8 cellular contexts compared by ENCODE assay signal in genomic region chr11:2533642-2534115, GRCh38.
A peak's percentile ranks its signal among the peaks of the same experiment; 100 is the strongest.
DNase-seq lines count a peak whose midpoint lies in the region; ATAC-seq and TF ChIP-seq lines count a peak whose summit lies in the region.

No MANE protein-coding gene starts in this region.

- no peak overlapping the region; the same call in 1 of the 2 replicates for H2AFZ ChIP-seq in DND-41 (ENCODE audit: low read depth, low read length)

- H3K4me2 ChIP-seq in DND-41 (ENCODE audit: insufficient read depth, low read length): no peak overlapping the region

- H4K20me1 ChIP-seq in DND-41 (ENCODE audit: insufficient read depth, low read length): peaks cover 3% of the 10 kb centered on the region; the same call in 1 of the 2 replicates

- H3K4me3 Mint-ChIP-seq in activated T-cell treated with anti-CD3 and anti-CD28 coated beads, Interleukin-2, amount 50 U/mL, for 72 hours: peak overlapping the region; percentile 1 to 40

- H3K9ac ChIP-seq in DND-41 (ENCODE audit: low read depth, low read length): no peak overlapping the region

- H3K27me3 ChIP-seq in DND-41 (ENCODE audit: insufficient read depth, low read length, poor library complexity): peaks cover 2% of the 10 kb centered on the region
- H3K27me3 ChIP-seq in psoas muscle (ENCODE audit: insufficient read depth in 3 of 3, low read length in 2 of 3): peaks cover 0 to 4% (median 0%) of the 10 kb centered on the region in 3 donors

- no peak overlapping the region for H3K27ac Mint-ChIP-seq in activated T-cell treated with anti-CD3 and anti-CD28 coated beads, Interleukin-2, amount 50 U/mL, for 72 hours

- no peaks in the 10 kb centered on the region for H3K27me3 Mint-ChIP-seq in activated T-cell treated with anti-CD3 and anti-CD28 coated beads, Interleukin-2, amount 50 U/mL, for 72 hours (ENCODE audit: low read depth)

- H3K4me1 ChIP-seq in DND-41 (ENCODE audit: insufficient read depth, low read length): peaks cover 15% of the 10 kb centered on the region
- H3K4me1 ChIP-seq in psoas muscle: peaks cover 8% of the 10 kb centered on the region

- no peaks in the 10 kb centered on the region for H3K9me3 ChIP-seq in DND-41 (ENCODE audit: insufficient read depth, low read length, severe bottlenecking)
- no peaks in the 10 kb centered on the region for H3K9me3 ChIP-seq in psoas muscle

- H3K9me3 Mint-ChIP-seq in activated T-cell treated with anti-CD3 and anti-CD28 coated beads, Interleukin-2, amount 50 U/mL, for 72 hours: no peaks in the 10 kb centered on the region

- no peaks in the 10 kb centered on the region for H3K36me3 ChIP-seq in DND-41 (ENCODE audit: insufficient read depth, low read length)
- no peaks in the 10 kb centered on the region for H3K36me3 ChIP-seq in psoas muscle (ENCODE audit: insufficient read depth in 1 of 2, low read depth in 1 of 2)

- no peak for ATAC-seq in DND-41 (ENCODE audit: insufficient read depth, low read depth)
- peak in 1 of 2 donors; percentile 23 for ATAC-seq in activated T-cell treated with anti-CD3 and anti-CD28 coated beads, Interleukin-2, amount 50 U/mL, for 72 hours (replicated peaks in 1 of 2)
- peak; percentile 54 to 81 for ATAC-seq in left cardiac atrium
- ATAC-seq in psoas muscle: peak; percentile 30 to 38 (median 32)
- ATAC-seq in GM21528 (IDR thresholded peaks at IDR 0.05; ENCODE audit: low FRiP score, unreplicated experiment): no peak

- peaks cover 15% of the 10 kb centered on the region for H3K4me1 Mint-ChIP-seq in activated T-cell treated with anti-CD3 and anti-CD28 coated beads, Interleukin-2, amount 50 U/mL, for 72 hours (ENCODE audit: low read depth)

- no peaks in the 10 kb centered on the region for H3K36me3 Mint-ChIP-seq in activated T-cell treated with anti-CD3 and anti-CD28 coated beads, Interleukin-2, amount 50 U/mL, for 72 hours (ENCODE audit: insufficient read depth in 2 of 2)

- H3K79me2 ChIP-seq in DND-41 (ENCODE audit: insufficient read depth, low read length): no peaks in the 10 kb centered on the region

- DNase-seq in DND-41: peak; percentile 21
- DNase-seq in LHCN-M2 (ENCODE audit: low read depth): peak; percentile 85
- DNase-seq in activated T-cell treated with anti-CD3 and anti-CD28 coated beads, Interleukin-2, amount 50 U/mL, for 72 hours: peak; percentile 39 to 64
- peak; percentile 70 for DNase-seq in left cardiac atrium
- DNase-seq in psoas muscle: peak; percentile 78 to 80
- DNase-seq in NCI-H1105 (lab: John Stamatoyannopoulos, UW): no peak
- no peak for DNase-seq in NCI-H446 (lab: John Stamatoyannopoulos, UW)

- TF ChIP-seq CTCF in DND-41 (IDR thresholded peaks at IDR 0.05; ENCODE audit: borderline replicate concordance, extremely low read depth, low read length, poor library complexity, severe bottlenecking): no peak
- TF ChIP-seq CTCF in psoas muscle (IDR thresholded peaks at IDR 0.05): no peak

- no peak overlapping the region for H3K27ac ChIP-seq in DND-41 (ENCODE audit: low read length)
- no peak overlapping the region for H3K27ac ChIP-seq in psoas muscle

- intact Hi-C loops in left cardiac atrium (cut with DNase I) (loop anchor here (2.0 to 10.0 kb wide), 2 partner anchors 339 to 355 kb away; no protein-coding TSS in a partner anchor), psoas muscle (cut with DNase I) (loop anchor here (1.0 to 5.0 kb wide), 2 partner anchors 336 to 355 kb away; no protein-coding TSS in a partner anchor)

- WGBS in psoas muscle, 3 donors: 48 to 53% (median 52%) methylated on average over 16 to 18 of the region's 18 CpGs

- no peak overlapping the region for H3K4me3 ChIP-seq in DND-41 (ENCODE audit: low read depth in 1 of 2, low read length in 2 of 2)
- H3K4me3 ChIP-seq in psoas muscle: no peak overlapping the region

Comparison
In these comparisons a context has a peak if more than half of its experiments do, and no peak if none do; other contexts are left out.
1. ATAC-seq: peak in left cardiac atrium (2 of 2) and psoas muscle (4 of 4); none in DND-41 (single experiment) and GM21528 (single experiment).
2. DNase-seq: peak in DND-41 (single experiment), LHCN-M2 (single experiment), activated T-cell treated with anti-CD3 and anti-CD28 coated beads, Interleukin-2, amount 50 U/mL, for 72 hours (2 of 2), left cardiac atrium (single experiment) and psoas muscle (2 of 2); none in NCI-H1105 (single experiment) and NCI-H446 (0 of 2).